9 cellular contexts compared by ENCODE assay signal in genomic region chr18:62716679-62717058, GRCh38. TPM values are rescaled to one million over a fixed set of nuclear protein-coding genes. Genes with fewer than 3 reads are reported as not detected.
A peak's percentile ranks its signal among the peaks of the same experiment; 100 is the strongest.
DNase-seq lines count a peak whose midpoint lies in the region; ATAC-seq and TF ChIP-seq lines count a peak whose summit lies in the region.
"Had no signal": no experiment of that assay in that cellular context is flagged by ENCODE, and none has a peak within 500 bp of the region (broad histone marks: within the 10 kb centered on the region; RNA-seq: fewer than 3 reads in every experiment).

No MANE protein-coding gene starts in this region.

- no peak overlapping the region; the same call in 1 of the 2 replicates for H3K27ac ChIP-seq in SJCRH30
- no peak overlapping the region for H3K27ac ChIP-seq in iPS-18a (ENCODE audit: low read length)
- peak overlapping the region; percentile 33 to 93 (median 85) for H3K27ac ChIP-seq in skin epidermis

- H3K9me3 ChIP-seq in SJCRH30 (replicated peaks) (no peaks in the 10 kb centered on the region), iPS-18a (ENCODE audit: control insufficient read depth, low read depth, low read length) (no peaks in the 10 kb centered on the region)

- ATAC-seq in HG02759 (IDR thresholded peaks at IDR 0.05; ENCODE audit: unreplicated experiment) (peak; percentile 18), HG03521 (IDR thresholded peaks at IDR 0.05; ENCODE audit: unreplicated experiment) (no peak)

- peaks cover 6% of the 10 kb centered on the region for H3K27me3 Mint-ChIP-seq in brain
- H3K27me3 Mint-ChIP-seq: activated naive CD4-positive, alpha-beta T cell treated with anti-CD3 and anti-CD28 coated beads, Interleukin-2, amount 50 U/mL, for 24 hours had no signal

- DNase-seq in GM06990 (ENCODE audit: extremely low read depth, insufficient read length) (no peak), SJCRH30 (peak; percentile 37 to 54), MV-4-11 (lab: John Stamatoyannopoulos, UW) (no peak)

- no peaks in the 10 kb centered on the region for H3K36me3 ChIP-seq in GM06990 (ENCODE audit: control insufficient read depth, insufficient read depth, low read length)
- no peaks in the 10 kb centered on the region for H3K36me3 ChIP-seq in SJCRH30
- H3K36me3 ChIP-seq in iPS-18a (ENCODE audit: control insufficient read depth, low read depth, low read length) = no peaks in the 10 kb centered on the region

- H3K4me1 ChIP-seq in SJCRH30 (no peaks in the 10 kb centered on the region; the same call in 1 of the 2 replicates), iPS-18a (ENCODE audit: control insufficient read depth, low read depth, low read length) (peaks cover 47% of the 10 kb centered on the region)

- H3K4me3 ChIP-seq in GM06990 (replicated peaks; ENCODE audit: low read depth, low read length) = peak overlapping the region; percentile 52
- H3K4me3 ChIP-seq in SJCRH30 = peak overlapping the region; percentile 77
- H3K4me3 ChIP-seq in iPS-18a (ENCODE audit: low read length) = peak overlapping the region; percentile 93
- H3K4me3 ChIP-seq in skin epidermis = peak overlapping the region; percentile 59 to 79 (median 72)

- peak overlapping the region; percentile 92 to 96 (median 93) for H3K4me3 Mint-ChIP-seq in brain

- H3K4me1 Mint-ChIP-seq in brain = peaks cover 52% of the 10 kb centered on the region

- H3K27me3 ChIP-seq in GM06990 (replicated peaks; ENCODE audit: control insufficient read depth, insufficient read depth, low read length) (peaks cover 3% of the 10 kb centered on the region; the same call in 1 of the 2 replicates), SJCRH30 (no peaks in the 10 kb centered on the region), iPS-18a (ENCODE audit: control insufficient read depth, insufficient read depth, low read length) (no peaks in the 10 kb centered on the region)

- H3K9me3 Mint-ChIP-seq in brain = no peaks in the 10 kb centered on the region
- H3K9me3 Mint-ChIP-seq: activated naive CD4-positive, alpha-beta T cell treated with anti-CD3 and anti-CD28 coated beads, Interleukin-2, amount 50 U/mL, for 24 hours had no signal

- H3K27ac Mint-ChIP-seq in brain = peak overlapping the region in 1 of 5 experiments; percentile 97
- H3K27ac Mint-ChIP-seq: activated naive CD4-positive, alpha-beta T cell treated with anti-CD3 and anti-CD28 coated beads, Interleukin-2, amount 50 U/mL, for 24 hours had no signal

- TF ChIP-seq CTCF in GM06990 (IDR thresholded peaks at IDR 0.05; ENCODE audit: insufficient read depth, low read length, poor library complexity, severe bottlenecking) (peak; percentile 10), brain (conservative IDR thresholded peaks at IDR 0.05) (no peak)

- H3K9ac ChIP-seq in iPS-18a (ENCODE audit: low read length) = peak overlapping the region; percentile 44

- H3K36me3 Mint-ChIP-seq in brain = no peaks in the 10 kb centered on the region
- H3K36me3 Mint-ChIP-seq: activated naive CD4-positive, alpha-beta T cell treated with anti-CD3 and anti-CD28 coated beads, Interleukin-2, amount 50 U/mL, for 24 hours had no signal

RNA-seq across cellular contexts. Expression of gene PHLPP1, which starts 1.3 kb away (rescaled TPM):
- total RNA-seq in SJCRH30 (2014; rRNA removed; shearing (Covaris generic)) = 8.0 and 10.9 TPM in 2 replicates
- polyA plus RNA-seq in brain (ENCODE audit: insufficient read depth, low read depth, low replicate concordance) = 40.1 TPM

Comparison
In these comparisons a context has a peak if more than half of its experiments do, and no peak if none do; other contexts are left out.
1. DNase-seq: peak in SJCRH30 (2 of 2); none in GM06990 (single experiment) and MV-4-11 (single experiment).
2. H3K27ac ChIP-seq: peak in skin epidermis (21 of 21); none in SJCRH30 (single experiment) and iPS-18a (single experiment).
3. Peak in every context shown above with its lines, with median percentiles within 50 percentile points of each other: H3K4me3 ChIP-seq.